In the genomic region with DNA sequence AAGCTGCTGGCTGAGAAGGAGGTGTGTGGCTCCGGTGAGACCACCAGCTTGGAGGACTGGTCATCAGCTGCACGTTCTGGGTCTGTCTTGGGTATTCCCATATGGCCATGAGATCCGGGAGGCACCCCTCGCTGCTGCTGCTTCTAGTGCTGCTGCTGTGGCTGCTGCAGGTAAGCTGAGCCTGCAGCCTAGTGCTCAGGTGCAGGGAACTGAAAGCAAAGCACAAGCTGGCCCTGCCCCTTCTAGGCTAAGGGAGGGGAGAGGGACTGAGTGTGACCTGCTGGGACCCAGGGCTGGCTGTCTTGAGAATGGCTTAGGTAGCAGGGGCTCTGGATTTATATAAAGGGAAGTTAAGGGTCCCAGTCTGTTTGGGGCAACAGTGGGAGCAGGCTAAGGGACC, we compare ENCODE assay signal across 23 cellular contexts. TPM values are rescaled to one million over a fixed set of nuclear protein-coding genes. Genes with fewer than 3 reads are reported as not detected.
DNase-seq lines count a peak whose midpoint lies in the region; TF ChIP-seq lines count a peak whose summit lies in the region.
"Had no signal": no experiment of that assay in that cellular context is flagged by ENCODE, and none has a peak within 500 bp of the region (broad histone marks: within the 10 kb centered on the region; RNA-seq: fewer than 3 reads in every experiment).

No MANE protein-coding gene starts in this region.

- H3K4ac ChIP-seq in H9 (ENCODE audit: low read depth, low read length): no peak overlapping the region

- no peak overlapping the region for H3K23ac ChIP-seq in H9 (ENCODE audit: insufficient read length, low read depth, low read length)

- H3K27me3 ChIP-seq in H9 (ENCODE audit: insufficient read depth, low read length) (no peaks in the 10 kb centered on the region), WERI-Rb-1 (ENCODE audit: insufficient read depth, low read depth, severe bottlenecking) (no peaks in the 10 kb centered on the region)
- H3K27me3 ChIP-seq: ascending aorta, neutrophil had no signal

- H3K36me3 Mint-ChIP-seq in H9 (ENCODE audit: insufficient read depth in 1 of 3, low read depth in 3 of 3) (no peaks in the 10 kb centered on the region), progenitor cell of endocrine pancreas (ENCODE audit: insufficient read depth) (no peaks in the 10 kb centered on the region)
- H3K36me3 Mint-ChIP-seq: activated naive CD8-positive, alpha-beta T cell treated with anti-CD3 and anti-CD28 coated beads for 36 hours had no signal

- TF ChIP-seq CTCF in H9 (conservative IDR thresholded peaks at IDR 0.05) (no peak), WERI-Rb-1 (IDR thresholded peaks at IDR 0.05; ENCODE audit: low read depth, low read length) (no peak), progenitor cell of endocrine pancreas (IDR thresholded peaks at IDR 0.05; ENCODE audit: unreplicated experiment) (no peak)

- H3K9me3 Mint-ChIP-seq in H9 (no peaks in the 10 kb centered on the region), progenitor cell of endocrine pancreas (ENCODE audit: low read depth) (no peaks in the 10 kb centered on the region)
- H3K9me3 Mint-ChIP-seq: activated B cell treated with CpG ODN at 0.5 μM for 24 hours; activated naive CD8-positive, alpha-beta T cell treated with anti-CD3 and anti-CD28 coated beads for 36 hours; activated T-helper 17 cell treated with anti-CD3 and anti-CD28 coated beads, Interleukin-2, amount 50 U/mL, for 72 hours; HFFc6; T-helper 2 cell treated with Interferon-gamma antibody and Interleukin-4, amounts not matched to agents 5 μg/mL and 100 μg/mL, for 36 hours had no signal

- H3K36me3 ChIP-seq in WERI-Rb-1: no peaks in the 10 kb centered on the region
- H3K36me3 ChIP-seq: ascending aorta, transverse colon had no signal

- H3K27me3 Mint-ChIP-seq in H9 (ENCODE audit: low read depth) (peaks cover 2% of the 10 kb centered on the region; the same call in 1 of the 2 replicates), progenitor cell of endocrine pancreas (peaks cover 30% of the 10 kb centered on the region)
- H3K27me3 Mint-ChIP-seq: activated B cell treated with CpG ODN at 0.5 μM for 24 hours; activated naive CD8-positive, alpha-beta T cell treated with anti-CD3 and anti-CD28 coated beads for 36 hours; activated T-helper 17 cell treated with anti-CD3 and anti-CD28 coated beads, Interleukin-2, amount 50 U/mL, for 72 hours had no signal

- no peak overlapping the region for H2BK20ac ChIP-seq in H9 (ENCODE audit: low read depth, low read length, poor library complexity, severe bottlenecking)

- H3K4me2 ChIP-seq in H9 (ENCODE audit: insufficient read depth, insufficient read length, low read length): no peak overlapping the region

- no peaks in the 10 kb centered on the region for H3K79me1 ChIP-seq in H9 (ENCODE audit: insufficient read depth, low read depth, low read length, poor library complexity, severe bottlenecking)

- H4K5ac ChIP-seq in H9 (ENCODE audit: insufficient read length, low read depth, low read length): no peak overlapping the region

- no peak overlapping the region for H3T11ph ChIP-seq in H9 (ENCODE audit: low read length)

- no peaks in the 10 kb centered on the region for H3K79me2 ChIP-seq in H9 (ENCODE audit: insufficient read depth, low read length)

- H3K4me1 ChIP-seq in H9 (ENCODE audit: insufficient read depth, low read length): no peaks in the 10 kb centered on the region
- H3K4me1 ChIP-seq: ascending aorta had no signal

- H2BK120ac ChIP-seq in H9 (ENCODE audit: low read depth, low read length, poor library complexity, severe bottlenecking): no peak overlapping the region

- H3K4me3 Mint-ChIP-seq in H9: no peak overlapping the region
- peak overlapping the region; percentile 77 for H3K4me3 Mint-ChIP-seq in progenitor cell of endocrine pancreas (ENCODE audit: low read depth)
- H3K4me3 Mint-ChIP-seq: activated B cell treated with CpG ODN at 0.5 μM for 24 hours; activated naive CD8-positive, alpha-beta T cell treated with anti-CD3 and anti-CD28 coated beads for 36 hours; activated T-helper 17 cell treated with anti-CD3 and anti-CD28 coated beads, Interleukin-2, amount 50 U/mL, for 72 hours; HFFc6; T-helper 2 cell treated with Interferon-gamma antibody and Interleukin-4, amounts not matched to agents 5 μg/mL and 100 μg/mL, for 36 hours had no signal

- no peak overlapping the region for H3K4me3 ChIP-seq in WERI-Rb-1 (ENCODE audit: low read depth, low read length)
- H3K4me3 ChIP-seq: ascending aorta, transverse colon had no signal

- H2BK5ac ChIP-seq in H9 (ENCODE audit: insufficient read length, low read length): no peak overlapping the region

- no peak overlapping the region for H2BK15ac ChIP-seq in H9 (ENCODE audit: low read depth, low read length)

- no peak overlapping the region for H4K8ac ChIP-seq in H9 (replicated peaks; ENCODE audit: insufficient read length, low read depth, low read length)

- H2AK5ac ChIP-seq in H9 (ENCODE audit: insufficient read length, low read length): no peak overlapping the region

- H4K20me1 ChIP-seq in H9 (ENCODE audit: control insufficient read depth, insufficient read depth, insufficient read length): no peaks in the 10 kb centered on the region

- no CpG with 5 or more reads among the region's 4 CpGs for WGBS in H9 (ENCODE audit: extremely low coverage, insufficient read length, low lambda C conversion rate)

- H3K9ac ChIP-seq in H9 (ENCODE audit: extremely low read depth, insufficient read length, low read length): no peak overlapping the region

- no peak overlapping the region for H2AFZ ChIP-seq in H9 (ENCODE audit: low read length)

- H3K23me2 ChIP-seq in H9 (ENCODE audit: insufficient read length, low read depth, low read length, poor library complexity, severe bottlenecking): peaks cover 3% of the 10 kb centered on the region

- no peak overlapping the region for H3K18ac ChIP-seq in H9 (ENCODE audit: insufficient read length, low read depth, low read length)

- H4K91ac ChIP-seq in H9 (ENCODE audit: insufficient read length, low read depth, low read length): no peak overlapping the region

- H3K9me3 ChIP-seq in H9 (ENCODE audit: control insufficient read depth, low read depth, low read length) (no peaks in the 10 kb centered on the region), WERI-Rb-1 (ENCODE audit: severe bottlenecking) (no peaks in the 10 kb centered on the region)
- H3K9me3 ChIP-seq: ascending aorta, neutrophil, transverse colon had no signal

- H3K56ac ChIP-seq in H9 (ENCODE audit: insufficient read length, low read depth, low read length): no peak overlapping the region

- H3K4me1 Mint-ChIP-seq in H9 (peaks cover 0 to 8% of the 10 kb centered on the region in 2 experiments; a peak in 3 of 4 replicates), progenitor cell of endocrine pancreas (ENCODE audit: low read depth) (peaks cover 46% of the 10 kb centered on the region)
- H3K4me1 Mint-ChIP-seq: activated B cell treated with CpG ODN at 0.5 μM for 24 hours; activated naive CD8-positive, alpha-beta T cell treated with anti-CD3 and anti-CD28 coated beads for 36 hours; activated T-helper 17 cell treated with anti-CD3 and anti-CD28 coated beads, Interleukin-2, amount 50 U/mL, for 72 hours had no signal

- no peak overlapping the region for H2BK12ac ChIP-seq in H9 (ENCODE audit: insufficient read length, low read depth, low read length)

- H3K14ac ChIP-seq in H9 (ENCODE audit: insufficient read depth, low read length): peak overlapping the region; percentile 25; the same call in 1 of the 2 replicates

- H3K27ac ChIP-seq in H9 (ENCODE audit: insufficient read length, low read depth, low read length): no peak overlapping the region
- no peak overlapping the region for H3K27ac ChIP-seq in WERI-Rb-1
- H3K27ac ChIP-seq: ascending aorta, neutrophil, transverse colon had no signal

- H3K27ac Mint-ChIP-seq in H9 (no peak overlapping the region), progenitor cell of endocrine pancreas (peak overlapping the region; percentile 90)
- H3K27ac Mint-ChIP-seq: activated B cell treated with CpG ODN at 0.5 μM for 24 hours; activated naive CD8-positive, alpha-beta T cell treated with anti-CD3 and anti-CD28 coated beads for 36 hours; activated T-helper 17 cell treated with anti-CD3 and anti-CD28 coated beads, Interleukin-2, amount 50 U/mL, for 72 hours; HFFc6; T-helper 2 cell treated with Interferon-gamma antibody and Interleukin-4, amounts not matched to agents 5 μg/mL and 100 μg/mL, for 36 hours had no signal

- DNase-seq in H9: peak; percentile 49
- DNase-seq in NCI-H2107 (lab: John Stamatoyannopoulos, UW): peak; percentile 77
- DNase-seq in WERI-Rb-1: peak; percentile 18
- peak; percentile 20 for DNase-seq in progenitor cell of endocrine pancreas (ENCODE audit: low spot score, unreplicated experiment)
- DNase-seq in HUDEP-2 (lab: John Stamatoyannopoulos, UW; ENCODE audit: unreplicated experiment in 76 of 76): no peak
- DNase-seq in cerebellar cortex (ENCODE audit: low spot score): no peak
- no peak for DNase-seq in stimulated activated CD4-positive, alpha-beta T cell treated with anti-CD3 and anti-CD28 coated beads, Interleukin-4, amount 100 ng/mL, for 24 hours
- DNase-seq: activated B cell treated with CpG ODN at 0.5 μM for 24 hours; activated CD4-positive, alpha-beta T cell treated with anti-CD3 and anti-CD28 coated beads, Interleukin-2, amount 50 U/mL, for 4 hours; activated naive CD8-positive, alpha-beta T cell treated with anti-CD3 and anti-CD28 coated beads for 36 hours; caudate nucleus; dermis blood vessel endothelial cell; glutamatergic neuron; HFFc6; KBM-7; left colon; NCI-H1694 treated with DMSO at 0.1 percent for 48 hours; NCI-H524 treated with DMSO at 0.1 percent for 48 hours; transverse colon had no signal

RNA-seq across cellular contexts. Expression of gene CDH26, which starts 0.4 kb away (rescaled TPM):
- total RNA-seq in H9 (2021): 0.79 and 0.97 TPM in 2 replicates
- total RNA-seq in progenitor cell of endocrine pancreas: 13.4 and 17.1 TPM in 2 replicates
- total RNA-seq: ascending aorta had no signal

RNA-seq across cellular contexts. Expression of gene FAM217B, which starts 18.4 kb away (rescaled TPM):
- total RNA-seq in H9 (2021): 22.8 and 24.5 TPM in 2 replicates
- total RNA-seq in progenitor cell of endocrine pancreas: 18.0 and 23.7 TPM in 2 replicates

RNA-seq across cellular contexts. Expression of gene PPP1R3D, which starts 18.5 kb away (rescaled TPM):
- total RNA-seq in H9 (2021) (3.1 and 3.2 TPM in 2 replicates), progenitor cell of endocrine pancreas (5.2 and 5.3 TPM in 2 replicates)

RNA-seq across cellular contexts. Expression of gene SYCP2, which starts 25.2 kb away (rescaled TPM):
- 0.70 and 0.94 TPM in 2 replicates for total RNA-seq in H9 (2021)
- 1.4 and 2.2 TPM in 2 replicates for total RNA-seq in progenitor cell of endocrine pancreas

Comparison
In these comparisons a context has a peak if more than half of its experiments do, and no peak if none do; other contexts are left out.
1. DNase-seq: peak in H9 (single experiment), NCI-H2107 (single experiment), WERI-Rb-1 (single experiment) and progenitor cell of endocrine pancreas (single experiment); none in HUDEP-2 (0 of 76), cerebellar cortex (single experiment) and stimulated activated CD4-positive, alpha-beta T cell treated with anti-CD3 and anti-CD28 coated beads, Interleukin-4, amount 100 ng/mL, for 24 hours (single experiment).